1 cellular context compared by ENCODE assay signal in genomic region chr10:73517166-73517888, GRCh38.
A peak's percentile ranks its signal among the peaks of the same experiment; 100 is the strongest.
TF ChIP-seq lines count a peak whose summit lies in the region.

No MANE protein-coding gene starts in this region.

TF ChIP-seq in K562, 482 proteins besides CTCF, POLR2A, EP300 and RAD21 (continued from another document and continues in another):
- TF ChIP-seq, protein P1, sequence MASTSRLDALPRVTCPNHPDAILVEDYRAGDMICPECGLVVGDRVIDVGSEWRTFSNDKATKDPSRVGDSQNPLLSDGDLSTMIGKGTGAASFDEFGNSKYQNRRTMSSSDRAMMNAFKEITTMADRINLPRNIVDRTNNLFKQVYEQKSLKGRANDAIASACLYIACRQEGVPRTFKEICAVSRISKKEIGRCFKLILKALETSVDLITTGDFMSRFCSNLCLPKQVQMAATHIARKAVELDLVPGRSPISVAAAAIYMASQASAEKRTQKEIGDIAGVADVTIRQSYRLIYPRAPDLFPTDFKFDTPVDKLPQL (IDR thresholded peaks at IDR 0.05; ENCODE audit: extremely low read depth, insufficient read length): no peak
- TF ChIP-seq BRD4 (IDR thresholded peaks at IDR 0.05): no peak
- TF ChIP-seq ZNF41 (CRISPR knock-in tag; conservative IDR thresholded peaks at IDR 0.05): no peak
- TF ChIP-seq SIRT6 (IDR thresholded peaks at IDR 0.05; ENCODE audit: low read depth, low read length): no peak
- no peak for TF ChIP-seq ETV6 (IDR thresholded peaks at IDR 0.05; ENCODE audit: borderline replicate concordance in 1 of 2, low read depth in 2 of 2, low read length in 1 of 2)
- TF ChIP-seq ETV6 (CRISPR knock-in tag; IDR thresholded peaks at IDR 0.05; ENCODE audit: borderline replicate concordance): no peak
- TF ChIP-seq ZC3H11A (IDR thresholded peaks at IDR 0.05; ENCODE audit: low read depth, low read length): no peak
- no peak for TF ChIP-seq ARID3A (IDR thresholded peaks at IDR 0.05; ENCODE audit: borderline replicate concordance, low read depth, low read length)
- TF ChIP-seq MAFK (IDR thresholded peaks at IDR 0.05; ENCODE audit: low read length): no peak
- no peak for TF ChIP-seq MCM5 (IDR thresholded peaks at IDR 0.05; ENCODE audit: low read depth)
- TF ChIP-seq ZSCAN32 (CRISPR knock-in tag; IDR thresholded peaks at IDR 0.05): no peak
- TF ChIP-seq TARDBP (IDR thresholded peaks at IDR 0.05): no peak
- no peak for TF ChIP-seq RBM34 (IDR thresholded peaks at IDR 0.05; ENCODE audit: borderline replicate concordance, insufficient read depth, low read length)
- TF ChIP-seq, protein P2, sequence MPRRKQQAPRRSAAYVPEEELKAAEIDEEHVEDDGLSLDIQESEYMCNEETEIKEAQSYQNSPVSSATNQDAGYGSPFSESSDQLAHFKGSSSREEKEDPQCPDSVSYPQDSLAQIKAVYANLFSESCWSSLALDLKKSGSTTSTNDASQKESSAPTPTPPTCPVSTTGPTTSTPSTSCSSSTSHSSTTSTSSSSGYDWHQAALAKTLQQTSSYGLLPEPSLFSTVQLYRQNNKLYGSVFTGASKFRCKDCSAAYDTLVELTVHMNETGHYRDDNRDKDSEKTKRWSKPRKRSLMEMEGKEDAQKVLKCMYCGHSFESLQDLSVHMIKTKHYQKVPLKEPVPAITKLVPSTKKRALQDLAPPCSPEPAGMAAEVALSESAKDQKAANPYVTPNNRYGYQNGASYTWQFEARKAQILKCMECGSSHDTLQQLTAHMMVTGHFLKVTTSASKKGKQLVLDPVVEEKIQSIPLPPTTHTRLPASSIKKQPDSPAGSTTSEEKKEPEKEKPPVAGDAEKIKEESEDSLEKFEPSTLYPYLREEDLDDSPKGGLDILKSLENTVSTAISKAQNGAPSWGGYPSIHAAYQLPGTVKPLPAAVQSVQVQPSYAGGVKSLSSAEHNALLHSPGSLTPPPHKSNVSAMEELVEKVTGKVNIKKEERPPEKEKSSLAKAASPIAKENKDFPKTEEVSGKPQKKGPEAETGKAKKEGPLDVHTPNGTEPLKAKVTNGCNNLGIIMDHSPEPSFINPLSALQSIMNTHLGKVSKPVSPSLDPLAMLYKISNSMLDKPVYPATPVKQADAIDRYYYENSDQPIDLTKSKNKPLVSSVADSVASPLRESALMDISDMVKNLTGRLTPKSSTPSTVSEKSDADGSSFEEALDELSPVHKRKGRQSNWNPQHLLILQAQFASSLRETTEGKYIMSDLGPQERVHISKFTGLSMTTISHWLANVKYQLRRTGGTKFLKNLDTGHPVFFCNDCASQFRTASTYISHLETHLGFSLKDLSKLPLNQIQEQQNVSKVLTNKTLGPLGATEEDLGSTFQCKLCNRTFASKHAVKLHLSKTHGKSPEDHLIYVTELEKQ (CRISPR knock-in tag; IDR thresholded peaks at IDR 0.05): no peak
- peak; percentile 60; the same call in 1 of the 2 replicates for TF ChIP-seq SOX6 (IDR thresholded peaks at IDR 0.05)
- no peak for TF ChIP-seq MXD1 (CRISPR knock-in tag; IDR thresholded peaks at IDR 0.05; ENCODE audit: borderline replicate concordance, poor library complexity, severe bottlenecking)
- TF ChIP-seq, protein P3, sequence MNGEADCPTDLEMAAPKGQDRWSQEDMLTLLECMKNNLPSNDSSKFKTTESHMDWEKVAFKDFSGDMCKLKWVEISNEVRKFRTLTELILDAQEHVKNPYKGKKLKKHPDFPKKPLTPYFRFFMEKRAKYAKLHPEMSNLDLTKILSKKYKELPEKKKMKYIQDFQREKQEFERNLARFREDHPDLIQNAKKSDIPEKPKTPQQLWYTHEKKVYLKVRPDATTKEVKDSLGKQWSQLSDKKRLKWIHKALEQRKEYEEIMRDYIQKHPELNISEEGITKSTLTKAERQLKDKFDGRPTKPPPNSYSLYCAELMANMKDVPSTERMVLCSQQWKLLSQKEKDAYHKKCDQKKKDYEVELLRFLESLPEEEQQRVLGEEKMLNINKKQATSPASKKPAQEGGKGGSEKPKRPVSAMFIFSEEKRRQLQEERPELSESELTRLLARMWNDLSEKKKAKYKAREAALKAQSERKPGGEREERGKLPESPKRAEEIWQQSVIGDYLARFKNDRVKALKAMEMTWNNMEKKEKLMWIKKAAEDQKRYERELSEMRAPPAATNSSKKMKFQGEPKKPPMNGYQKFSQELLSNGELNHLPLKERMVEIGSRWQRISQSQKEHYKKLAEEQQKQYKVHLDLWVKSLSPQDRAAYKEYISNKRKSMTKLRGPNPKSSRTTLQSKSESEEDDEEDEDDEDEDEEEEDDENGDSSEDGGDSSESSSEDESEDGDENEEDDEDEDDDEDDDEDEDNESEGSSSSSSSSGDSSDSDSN (IDR thresholded peaks at IDR 0.05; ENCODE audit: borderline replicate concordance in 1 of 2, low read depth in 2 of 2, low read length in 2 of 2): peak; percentile 60 to 61; a peak in 1 of 4 replicates
- TF ChIP-seq FUS (optimal IDR thresholded peaks at IDR 0.05; ENCODE audit: low read depth, low read length): no peak
- no peak for TF ChIP-seq MAFG (tag; conservative IDR thresholded peaks at IDR 0.05)
- TF ChIP-seq, protein P4, sequence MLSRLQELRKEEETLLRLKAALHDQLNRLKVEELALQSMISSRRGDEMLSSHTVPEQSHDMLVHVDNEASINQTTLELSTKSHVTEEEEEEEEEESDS (CRISPR knock-in tag; IDR thresholded peaks at IDR 0.05): no peak
- TF ChIP-seq THRAP3 (IDR thresholded peaks at IDR 0.05; ENCODE audit: borderline replicate concordance): no peak
- TF ChIP-seq MECOM (CRISPR knock-in tag; IDR thresholded peaks at IDR 0.05): no peak
- 0 out of 2 replicates have a peak, but pooled peaks have one; percentile 29 for TF ChIP-seq ZNF766 (CRISPR knock-in tag; conservative IDR thresholded peaks at IDR 0.05)
- TF ChIP-seq NFE2 (IDR thresholded peaks at IDR 0.05; ENCODE audit: low read depth): peak; percentile 27; the same call in 1 of the 2 replicates
- TF ChIP-seq ZNF518B (CRISPR knock-in tag; IDR thresholded peaks at IDR 0.05): no peak
- TF ChIP-seq, protein P5, sequence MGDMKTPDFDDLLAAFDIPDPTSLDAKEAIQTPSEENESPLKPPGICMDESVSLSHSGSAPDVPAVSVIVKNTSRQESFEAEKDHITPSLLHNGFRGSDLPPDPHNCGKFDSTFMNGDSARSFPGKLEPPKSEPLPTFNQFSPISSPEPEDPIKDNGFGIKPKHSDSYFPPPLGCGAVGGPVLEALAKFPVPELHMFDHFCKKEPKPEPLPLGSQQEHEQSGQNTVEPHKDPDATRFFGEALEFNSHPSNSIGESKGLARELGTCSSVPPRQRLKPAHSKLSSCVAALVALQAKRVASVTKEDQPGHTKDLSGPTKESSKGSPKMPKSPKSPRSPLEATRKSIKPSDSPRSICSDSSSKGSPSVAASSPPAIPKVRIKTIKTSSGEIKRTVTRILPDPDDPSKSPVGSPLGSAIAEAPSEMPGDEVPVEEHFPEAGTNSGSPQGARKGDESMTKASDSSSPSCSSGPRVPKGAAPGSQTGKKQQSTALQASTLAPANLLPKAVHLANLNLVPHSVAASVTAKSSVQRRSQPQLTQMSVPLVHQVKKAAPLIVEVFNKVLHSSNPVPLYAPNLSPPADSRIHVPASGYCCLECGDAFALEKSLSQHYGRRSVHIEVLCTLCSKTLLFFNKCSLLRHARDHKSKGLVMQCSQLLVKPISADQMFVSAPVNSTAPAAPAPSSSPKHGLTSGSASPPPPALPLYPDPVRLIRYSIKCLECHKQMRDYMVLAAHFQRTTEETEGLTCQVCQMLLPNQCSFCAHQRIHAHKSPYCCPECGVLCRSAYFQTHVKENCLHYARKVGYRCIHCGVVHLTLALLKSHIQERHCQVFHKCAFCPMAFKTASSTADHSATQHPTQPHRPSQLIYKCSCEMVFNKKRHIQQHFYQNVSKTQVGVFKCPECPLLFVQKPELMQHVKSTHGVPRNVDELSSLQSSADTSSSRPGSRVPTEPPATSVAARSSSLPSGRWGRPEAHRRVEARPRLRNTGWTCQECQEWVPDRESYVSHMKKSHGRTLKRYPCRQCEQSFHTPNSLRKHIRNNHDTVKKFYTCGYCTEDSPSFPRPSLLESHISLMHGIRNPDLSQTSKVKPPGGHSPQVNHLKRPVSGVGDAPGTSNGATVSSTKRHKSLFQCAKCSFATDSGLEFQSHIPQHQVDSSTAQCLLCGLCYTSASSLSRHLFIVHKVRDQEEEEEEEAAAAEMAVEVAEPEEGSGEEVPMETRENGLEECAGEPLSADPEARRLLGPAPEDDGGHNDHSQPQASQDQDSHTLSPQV (IDR thresholded peaks at IDR 0.05): peak; percentile 61
- no peak for TF ChIP-seq TGIF2 (CRISPR knock-in tag; IDR thresholded peaks at IDR 0.05)
- TF ChIP-seq EP400 (IDR thresholded peaks at IDR 0.05): peak; percentile 23; the same call in 1 of the 2 replicates
- peak; percentile 94 for TF ChIP-seq ARID1B (IDR thresholded peaks at IDR 0.05)
- TF ChIP-seq RUNX1 (IDR thresholded peaks at IDR 0.05; ENCODE audit: low read depth): no peak
- TF ChIP-seq, protein P6, sequence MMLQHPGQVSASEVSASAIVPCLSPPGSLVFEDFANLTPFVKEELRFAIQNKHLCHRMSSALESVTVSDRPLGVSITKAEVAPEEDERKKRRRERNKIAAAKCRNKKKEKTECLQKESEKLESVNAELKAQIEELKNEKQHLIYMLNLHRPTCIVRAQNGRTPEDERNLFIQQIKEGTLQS (IDR thresholded peaks at IDR 0.05): peak; percentile 92
- TF ChIP-seq, protein P6 (CRISPR knock-in tag; conservative IDR thresholded peaks at IDR 0.05): no peak
- TF ChIP-seq BMI1 (IDR thresholded peaks at IDR 0.05; ENCODE audit: low read length): no peak
- peak; percentile 15; the same call in 1 of the 2 replicates for TF ChIP-seq MTA1 (IDR thresholded peaks at IDR 0.05; ENCODE audit: borderline replicate concordance)
- peak; percentile 84 for TF ChIP-seq EHMT2 (IDR thresholded peaks at IDR 0.05)
- TF ChIP-seq GATA2 (CRISPR knock-in tag; IDR thresholded peaks at IDR 0.05): peak; percentile 89
- TF ChIP-seq PHTF2 (CRISPR knock-in tag; IDR thresholded peaks at IDR 0.05): no peak
- peak; percentile 56 for TF ChIP-seq CBFA2T2 (conservative IDR thresholded peaks at IDR 0.05)
- no peak for TF ChIP-seq TEAD2 (tag; IDR thresholded peaks at IDR 0.05)
- TF ChIP-seq TEAD4 (IDR thresholded peaks at IDR 0.05; ENCODE audit: low read length): peak; percentile 75
- no peak for TF ChIP-seq TEAD4 (CRISPR knock-in tag; IDR thresholded peaks at IDR 0.05; ENCODE audit: borderline replicate concordance)
- TF ChIP-seq ZNF263 (CRISPR knock-in tag; IDR thresholded peaks at IDR 0.05; ENCODE audit: borderline replicate concordance): no peak; the same call in 1 of the 2 replicates
- TF ChIP-seq PBX2 (CRISPR knock-in tag; IDR thresholded peaks at IDR 0.05; ENCODE audit: low read depth): no peak
- no peak for TF ChIP-seq PBX2 (tag; conservative IDR thresholded peaks at IDR 0.05; ENCODE audit: low read depth)
